Comparison of ENCODE assay signal across 2 cellular contexts in genomic region chr17:57138956-57139576, GRCh38.
A peak's percentile ranks its signal among the peaks of the same experiment; 100 is the strongest.
TF ChIP-seq lines count a peak whose summit lies in the region.

No MANE protein-coding gene starts in this region.

TF ChIP-seq in IMR-90, 13 proteins besides CTCF, POLR2A, EP300 and RAD21:
- TF ChIP-seq CHD1 (IDR thresholded peaks at IDR 0.05; ENCODE audit: low read depth, low read length) (no peak), SMC3 (IDR thresholded peaks at IDR 0.05; ENCODE audit: low read depth, low read length) (no peak), FOS (IDR thresholded peaks at IDR 0.05; ENCODE audit: low read depth, low read length) (no peak), BHLHE40 (IDR thresholded peaks at IDR 0.05; ENCODE audit: low read depth, low read length) (no peak), CEBPB (IDR thresholded peaks at IDR 0.05; ENCODE audit: low read depth, low read length) (no peak)
TF ChIP-seq in IMR-90: peak in this region for 0.

TF ChIP-seq in K562, 482 proteins besides CTCF, POLR2A, EP300 and RAD21:
- TF ChIP-seq TRIM24 (IDR thresholded peaks at IDR 0.05) (peak; percentile 52 to 78; a peak in 3 of 4 replicates), ZNF41 (CRISPR knock-in tag; conservative IDR thresholded peaks at IDR 0.05) (no peak), NCOA1 (IDR thresholded peaks at IDR 0.05; ENCODE audit: low read depth) (no peak), ZNF57 (CRISPR knock-in tag; IDR thresholded peaks at IDR 0.05) (no peak), ARID3B (CRISPR knock-in tag; IDR thresholded peaks at IDR 0.05; ENCODE audit: borderline replicate concordance) (no peak), GABPB2 (CRISPR knock-in tag; conservative IDR thresholded peaks at IDR 0.05) (no peak), NFIC (IDR thresholded peaks at IDR 0.05) (no peak), ZNF239 (CRISPR knock-in tag; IDR thresholded peaks at IDR 0.05) (peak; percentile 26; the same call in 1 of the 2 replicates), HINFP (tag; conservative IDR thresholded peaks at IDR 0.05; ENCODE audit: low read depth) (no peak), ZNF717 (CRISPR knock-in tag; IDR thresholded peaks at IDR 0.05) (no peak), ZNF586 (CRISPR knock-in tag; conservative IDR thresholded peaks at IDR 0.05) (no peak), NUFIP1 (IDR thresholded peaks at IDR 0.05; ENCODE audit: partially characterized antibody) (no peak), ZKSCAN1 (IDR thresholded peaks at IDR 0.05; ENCODE audit: low read depth, low read length) (peak; percentile 85), TCF7 (IDR thresholded peaks at IDR 0.05; ENCODE audit: borderline replicate concordance) (no peak), BMI1 (IDR thresholded peaks at IDR 0.05; ENCODE audit: low read length) (no peak), NBN (IDR thresholded peaks at IDR 0.05; ENCODE audit: low read depth) (no peak), ZNF133 (CRISPR knock-in tag; IDR thresholded peaks at IDR 0.05) (no peak), FOXJ3 (CRISPR knock-in tag; IDR thresholded peaks at IDR 0.05) (no peak), RNF2 (IDR thresholded peaks at IDR 0.05) (no peak), ZNF316 (IDR thresholded peaks at IDR 0.05) (peak; percentile 69), CEBPG (CRISPR knock-in tag; IDR thresholded peaks at IDR 0.05) (0 out of 2 replicates have a peak, but pooled peaks have one; percentile 13), CEBPG (tag; conservative IDR thresholded peaks at IDR 0.05 in 1 of 2, IDR thresholded peaks at IDR 0.05 in 1 of 2) (peak in 1 of 2 experiments; percentile 74; a peak in 2 of 4 replicates), TARDBP (IDR thresholded peaks at IDR 0.05) (no peak), SP2 (IDR thresholded peaks at IDR 0.05; ENCODE audit: extremely low read depth, low read depth, low read length, poor library complexity, severe bottlenecking) (no peak), ZNF23 (CRISPR knock-in tag; IDR thresholded peaks at IDR 0.05) (no peak), ZBTB40 (IDR thresholded peaks at IDR 0.05) (no peak), ZBTB40 (CRISPR knock-in tag; IDR thresholded peaks at IDR 0.05) (no peak), RBM25 (IDR thresholded peaks at IDR 0.05; ENCODE audit: low read depth, low read length, severe bottlenecking) (no peak), USF1 (CRISPR knock-in tag; IDR thresholded peaks at IDR 0.05) (no peak), ZNF12 (CRISPR knock-in tag; IDR thresholded peaks at IDR 0.05) (no peak)
